In the genomic region with DNA sequence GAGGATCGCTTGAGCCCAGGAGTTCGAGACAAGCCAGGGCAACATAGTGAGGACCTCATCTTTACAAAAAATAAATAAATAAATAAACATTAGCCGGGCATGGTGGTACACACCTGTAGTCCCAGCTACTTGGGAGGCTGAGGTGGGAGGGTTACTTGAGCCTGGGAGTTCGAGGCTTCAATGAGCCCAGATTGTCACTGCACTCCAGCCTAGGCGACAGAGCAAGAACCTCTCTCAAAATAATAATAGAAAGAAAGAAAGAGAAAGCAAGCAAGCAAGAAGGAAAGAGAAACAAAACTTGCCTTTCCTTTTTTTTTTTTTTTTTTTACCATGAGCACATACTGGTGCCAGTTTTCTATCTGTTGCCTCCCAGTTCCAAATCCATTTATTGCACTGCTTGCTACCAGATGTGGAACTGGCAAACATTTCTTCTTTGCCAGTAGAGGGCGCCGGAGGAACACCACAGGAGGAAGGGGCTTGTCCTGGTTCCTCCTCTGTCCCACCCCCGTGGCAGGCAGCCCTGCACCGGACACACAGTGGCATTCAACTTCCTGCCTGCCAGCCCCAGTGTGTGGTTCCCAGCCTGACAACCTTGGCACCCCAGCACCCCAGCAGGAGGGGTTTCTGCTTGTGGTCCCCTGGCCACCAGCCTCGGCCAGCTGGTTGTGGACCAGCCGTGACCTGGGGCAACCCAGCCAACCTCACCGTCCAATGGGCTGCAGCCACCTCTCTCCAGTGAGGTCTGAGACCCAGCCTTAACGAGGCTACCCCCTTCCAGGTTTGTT, we compare ENCODE assay signal across 8 cellular contexts. TPM values are rescaled to one million over a fixed set of nuclear protein-coding genes. Genes with fewer than 3 reads are reported as not detected.
DNase-seq lines count a peak whose midpoint lies in the region; ATAC-seq, FAIRE-seq and TF ChIP-seq lines count a peak whose summit lies in the region.
"Not testable (repeated sequence)": the region's sequence is repeated elsewhere in the genome, so short reads cannot be mapped to it uniquely, and the experiment has no call there.

No MANE protein-coding gene starts in this region.

- DNase-seq in GDM1 (lab: John Stamatoyannopoulos, UW) (peak; percentile 70), NOMO-1 treated with DMSO at 0.1 percent for 48 hours (lab: John Stamatoyannopoulos, UW; ENCODE audit: unreplicated experiment) (peak; percentile 71), amygdala (lab: John Stamatoyannopoulos, UW) (peak in 33 of 56 donors; percentile 0 to 74 (median 22)), cardiac muscle cell (ENCODE audit: low read depth in 1 of 2, low spot score in 1 of 2) (peak in 1 of 2 donors; percentile 79), pancreas (peak in 4 of 6 donors; percentile 5 to 63 (median 39))
- DNase-seq in activated CD4-positive, alpha-beta T cell treated with anti-CD3 and anti-CD28 coated beads for 36 hours, result peak; percentile 86

- CTCF ChIA-PET in activated CD4-positive, alpha-beta T cell treated with anti-CD3 and anti-CD28 coated beads for 36 hours (lab: Charles Lee), result not testable (repeated sequence)

- H3K4me1 ChIP-seq in cardiac muscle cell (ENCODE audit: low read depth); pancreas: not testable (repeated sequence)

- intact Hi-C loops in activated CD4-positive, alpha-beta T cell treated with anti-CD3 and anti-CD28 coated beads for 36 hours (cut with DNase I, micrococcal nuclease); pancreas (cut with DNase I): not testable (repeated sequence)

- peak overlapping the region; percentile 57 for H3K4me3 Mint-ChIP-seq in activated CD4-positive, alpha-beta T cell treated with anti-CD3 and anti-CD28 coated beads for 36 hours
- peak overlapping the region; percentile 74 for H3K4me3 Mint-ChIP-seq in stimulated activated memory B cell treated with anti-CD40 and anti-IgM and Interleukin-4, amounts not matched to agents 10 μg/mL and 1 μg/mL and 100 μg/mL, for 72 hours

- H3K4me1 Mint-ChIP-seq in activated CD4-positive, alpha-beta T cell treated with anti-CD3 and anti-CD28 coated beads for 36 hours; stimulated activated memory B cell treated with anti-CD40 and anti-IgM and Interleukin-4, amounts not matched to agents 10 μg/mL and 1 μg/mL and 100 μg/mL, for 72 hours: not testable (repeated sequence)

- H3K27ac ChIP-seq in cardiac muscle cell, pancreas: not testable (repeated sequence)

- not testable (repeated sequence) for H3K27ac Mint-ChIP-seq in activated CD4-positive, alpha-beta T cell treated with anti-CD3 and anti-CD28 coated beads for 36 hours; stimulated activated memory B cell treated with anti-CD40 and anti-IgM and Interleukin-4, amounts not matched to agents 10 μg/mL and 1 μg/mL and 100 μg/mL, for 72 hours

- H3K9me3 ChIP-seq in cardiac muscle cell (ENCODE audit: low read depth); pancreas: not testable (repeated sequence)

- H3K27me3 Mint-ChIP-seq in activated CD4-positive, alpha-beta T cell treated with anti-CD3 and anti-CD28 coated beads for 36 hours; stimulated activated memory B cell treated with anti-CD40 and anti-IgM and Interleukin-4, amounts not matched to agents 10 μg/mL and 1 μg/mL and 100 μg/mL, for 72 hours: not testable (repeated sequence)

- peak; percentile 28 for TF ChIP-seq CTCF in cardiac muscle cell (IDR thresholded peaks at IDR 0.05; ENCODE audit: low read depth, low read length)
- peak in 1 of 4 donors; percentile 43 for TF ChIP-seq CTCF in pancreas (IDR thresholded peaks at IDR 0.05)

- H3K36me3 ChIP-seq in cardiac muscle cell, pancreas: not testable (repeated sequence)

- whole genome bisulfite sequencing in pancreas, 2 donors, result 49 to 54% methylated on average over 7 of the region's 13 CpGs

- not testable (repeated sequence) for H3K27me3 ChIP-seq in cardiac muscle cell, pancreas

- not testable (repeated sequence) for H3K9me3 Mint-ChIP-seq in activated CD4-positive, alpha-beta T cell treated with anti-CD3 and anti-CD28 coated beads for 36 hours (ENCODE audit: low read depth); stimulated activated memory B cell treated with anti-CD40 and anti-IgM and Interleukin-4, amounts not matched to agents 10 μg/mL and 1 μg/mL and 100 μg/mL, for 72 hours

- H3K4me3 ChIP-seq in cardiac muscle cell, result not testable (repeated sequence)
- peak overlapping the region in 2 of 4 donors; percentile 28 to 35 for H3K4me3 ChIP-seq in pancreas

- POLR2A ChIA-PET in activated CD4-positive, alpha-beta T cell treated with anti-CD3 and anti-CD28 coated beads for 36 hours (lab: Charles Lee), result not testable (repeated sequence)

- FAIRE-seq in pancreas (lab: Jason Lieb, UNC), result not testable (repeated sequence)

- H3K36me3 Mint-ChIP-seq in activated CD4-positive, alpha-beta T cell treated with anti-CD3 and anti-CD28 coated beads for 36 hours (ENCODE audit: low read depth); stimulated activated memory B cell treated with anti-CD40 and anti-IgM and Interleukin-4, amounts not matched to agents 10 μg/mL and 1 μg/mL and 100 μg/mL, for 72 hours: not testable (repeated sequence)

- ATAC-seq in HG02852 (IDR thresholded peaks at IDR 0.05; ENCODE audit: unreplicated experiment) (peak; percentile 52), pancreas (peak; percentile 87 to 96 (median 95))
- ATAC-seq in activated CD4-positive, alpha-beta T cell treated with anti-CD3 and anti-CD28 coated beads for 36 hours, result peak; percentile 81
- peak; percentile 97 for ATAC-seq in stimulated activated memory B cell treated with anti-CD40 and anti-IgM and Interleukin-4, amounts not matched to agents 10 μg/mL and 1 μg/mL and 100 μg/mL, for 72 hours

RNA-seq across cellular contexts. Expression of gene ATXN2L, which starts 20.4 kb away (rescaled TPM):
- total RNA-seq in activated CD4-positive, alpha-beta T cell treated with anti-CD3 and anti-CD28 coated beads for 36 hours, result 100 to 1,000 TPM; 298 to 319 TPM
- total RNA-seq in cardiac muscle cell, result 70.9 and 81.2 TPM in 2 replicates
- 116 and 129 TPM in 2 replicates for polyA plus RNA-seq in cardiac muscle cell
- total RNA-seq in pancreas, result 10 to 100 TPM; 40.3 to 82.1 (median 54.6) TPM
- 100 to 1,000 TPM in 1 of 2 donors, 10 to 100 TPM in 1; 65.3 to 116 TPM for polyA plus RNA-seq in pancreas

RNA-seq across cellular contexts. Expression of gene TUFM, which starts 43.7 kb away (rescaled TPM):
- total RNA-seq in activated CD4-positive, alpha-beta T cell treated with anti-CD3 and anti-CD28 coated beads for 36 hours, result 100 to 1,000 TPM; 224 to 241 TPM
- total RNA-seq in cardiac muscle cell, result 220 and 225 TPM in 2 replicates
- polyA plus RNA-seq in cardiac muscle cell, result 305 and 359 TPM in 2 replicates
- total RNA-seq in pancreas, result 100 to 1,000 TPM in 1 of 6 donors, 10 to 100 TPM in 5; 71.9 to 100 (median 88.8) TPM
- polyA plus RNA-seq in pancreas, result 100 to 1,000 TPM; 145 to 181 TPM

RNA-seq across cellular contexts. Expression of gene NPIPB9, which starts 50.8 kb away (rescaled TPM):
- under 1 TPM; 0.83 to 0.91 TPM for total RNA-seq in activated CD4-positive, alpha-beta T cell treated with anti-CD3 and anti-CD28 coated beads for 36 hours
- 1.2 and 1.5 TPM in 2 replicates for total RNA-seq in cardiac muscle cell
- polyA plus RNA-seq in cardiac muscle cell, result 1.8 and 2.1 TPM in 2 replicates
- 1 to 10 TPM in 1 of 6 donors, under 1 TPM in 4, not detected in 1; 0.46 to 2.5 (median 0.92) TPM for total RNA-seq in pancreas
- 1 to 10 TPM in 1 of 2 donors, under 1 TPM in 1; 0.57 to 1.1 TPM for polyA plus RNA-seq in pancreas
